ENCODE assay signal across 8 cellular contexts in the genomic region with DNA sequence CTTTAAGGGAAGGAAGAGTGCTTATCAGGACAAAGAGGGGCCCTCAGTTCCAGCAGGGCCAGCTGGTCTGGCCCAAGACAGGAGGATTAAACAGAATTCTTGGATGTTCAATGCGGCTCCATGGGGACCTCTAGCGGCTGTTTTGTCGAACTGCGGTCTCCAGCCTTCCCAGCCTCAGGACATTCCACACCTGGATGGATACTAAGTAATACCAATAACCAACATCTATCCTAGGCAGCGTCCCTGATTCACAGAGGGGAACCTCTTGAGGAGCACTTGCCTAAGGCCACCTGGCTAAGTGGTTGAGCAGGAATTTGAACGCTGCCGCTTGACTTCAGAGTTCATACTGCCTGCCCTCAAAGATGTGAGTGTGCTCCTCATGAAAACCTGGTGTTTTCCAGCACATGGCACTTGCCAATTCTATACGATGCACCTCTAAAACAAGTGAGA. TPM values are rescaled to one million over a fixed set of nuclear protein-coding genes. Genes with fewer than 3 reads are reported as not detected.
DNase-seq lines count a peak whose midpoint lies in the region; ATAC-seq and TF ChIP-seq lines count a peak whose summit lies in the region.

No MANE protein-coding gene starts in this region.

- no peak overlapping the region for H3K4me3 Mint-ChIP-seq in activated T-cell treated with anti-CD3 and anti-CD28 coated beads, Interleukin-2, amount 50 U/mL, for 24 hours
- H3K4me3 Mint-ChIP-seq in natural killer cell = no peak overlapping the region

- H3K27me3 Mint-ChIP-seq in activated T-cell treated with anti-CD3 and anti-CD28 coated beads, Interleukin-2, amount 50 U/mL, for 24 hours = no peaks in the 10 kb centered on the region
- no peaks in the 10 kb centered on the region for H3K27me3 Mint-ChIP-seq in natural killer cell (ENCODE audit: low read depth in 2 of 2)

- H3K9ac ChIP-seq in fibroblast of lung (ENCODE audit: insufficient read depth, low read length) = no peak overlapping the region

- TF ChIP-seq RAD21 in Ishikawa (IDR thresholded peaks at IDR 0.05; ENCODE audit: low read depth) = peak; percentile 78

- DNase-seq in activated gamma-delta T cell treated with Interleukin-2 at 50 U/mL for 16 hours = peak; percentile 55
- no peak for DNase-seq in activated gamma-delta T cell (lab: John Stamatoyannopoulos, UW)
- peak; percentile 62 for DNase-seq in OCI-M2 (lab: John Stamatoyannopoulos, UW; ENCODE audit: unreplicated experiment)
- peak; percentile 79 for DNase-seq in activated T-cell treated with anti-CD3 and anti-CD28 coated beads, Interleukin-2, amount 50 U/mL, for 24 hours
- peak; percentile 18 to 57 for DNase-seq in fibroblast of lung (ENCODE audit: low read depth in 2 of 2)
- peak; percentile 65 for DNase-seq in natural killer cell
- DNase-seq in tibial artery = peak in 1 of 2 donors; percentile 38

- peaks cover 5% of the 10 kb centered on the region for H3K4me1 Mint-ChIP-seq in activated T-cell treated with anti-CD3 and anti-CD28 coated beads, Interleukin-2, amount 50 U/mL, for 24 hours (ENCODE audit: low read depth)
- no peaks in the 10 kb centered on the region for H3K4me1 Mint-ChIP-seq in natural killer cell

- H3K4me3 ChIP-seq in fibroblast of lung (replicated peaks in 1 of 4; ENCODE audit: control extremely low read depth in 1 of 4, insufficient read depth in 1 of 4, low read depth in 3 of 4, low read length in 4 of 4) (no peak overlapping the region), tibial artery (no peak overlapping the region)

- no peaks in the 10 kb centered on the region for H3K36me3 Mint-ChIP-seq in activated T-cell treated with anti-CD3 and anti-CD28 coated beads, Interleukin-2, amount 50 U/mL, for 24 hours (ENCODE audit: low read depth)
- H3K36me3 Mint-ChIP-seq in natural killer cell = no peaks in the 10 kb centered on the region

- no peaks in the 10 kb centered on the region for H3K36me3 ChIP-seq in fibroblast of lung (ENCODE audit: control insufficient read depth, insufficient read depth, low read length)
- H3K36me3 ChIP-seq in tibial artery = no peaks in the 10 kb centered on the region

- H3K9me3 ChIP-seq in fibroblast of lung (ENCODE audit: control insufficient read depth, insufficient read depth, low read depth, low read length) = no peaks in the 10 kb centered on the region
- no peaks in the 10 kb centered on the region for H3K9me3 ChIP-seq in tibial artery

- H3K27ac ChIP-seq in fibroblast of lung (ENCODE audit: insufficient read depth, low read length) (no peak overlapping the region), tibial artery (no peak overlapping the region)

- H3K27me3 ChIP-seq in fibroblast of lung (ENCODE audit: control insufficient read depth, insufficient read depth, low read length) (no peaks in the 10 kb centered on the region), tibial artery (no peaks in the 10 kb centered on the region)

- TF ChIP-seq CTCF in fibroblast of lung (conservative IDR thresholded peaks at IDR 0.05 in 1 of 2, IDR thresholded peaks at IDR 0.05 in 1 of 2; ENCODE audit: low read depth in 1 of 2, low read length in 2 of 2) = peak; percentile 88 to 95
- TF ChIP-seq CTCF in natural killer cell (IDR thresholded peaks at IDR 0.05) = peak; percentile 91
- TF ChIP-seq CTCF in tibial artery (IDR thresholded peaks at IDR 0.05) = peak; percentile 75 to 87

- H2AFZ ChIP-seq in fibroblast of lung (ENCODE audit: low read length) = no peak overlapping the region

- H3K79me2 ChIP-seq in fibroblast of lung (ENCODE audit: control insufficient read depth, insufficient read depth, low read length) = no peaks in the 10 kb centered on the region

- no peaks in the 10 kb centered on the region for H3K9me3 Mint-ChIP-seq in activated T-cell treated with anti-CD3 and anti-CD28 coated beads, Interleukin-2, amount 50 U/mL, for 24 hours
- H3K9me3 Mint-ChIP-seq in natural killer cell = no peaks in the 10 kb centered on the region

- no peak overlapping the region for H3K4me2 ChIP-seq in fibroblast of lung (ENCODE audit: extremely low read depth, insufficient read depth, low read length)

- intact Hi-C loops in natural killer cell (cut with micrococcal nuclease) (loop anchor here (1.0 to 5.0 kb wide), 4 partner anchors 133 to 467 kb away; partner anchors contain the start of gene POU2F1), tibial artery (cut with DNase I; ENCODE audit: low total_unique reads) (loop anchor here (5.0 to 10.0 kb wide), 2 partner anchors 89 to 267 kb away; no protein-coding TSS in a partner anchor)

- H3K4me1 ChIP-seq in fibroblast of lung (ENCODE audit: control insufficient read depth, extremely low read depth, insufficient read depth, low read length) (no peaks in the 10 kb centered on the region), tibial artery (peaks cover 0 to 3% (median 0%) of the 10 kb centered on the region in 4 donors)

- H4K20me1 ChIP-seq in fibroblast of lung (ENCODE audit: control insufficient read depth, extremely low read depth, insufficient read depth, low read length) = no peaks in the 10 kb centered on the region

- no peak overlapping the region for H3K27ac Mint-ChIP-seq in activated T-cell treated with anti-CD3 and anti-CD28 coated beads, Interleukin-2, amount 50 U/mL, for 24 hours
- H3K27ac Mint-ChIP-seq in natural killer cell = peak overlapping the region in 1 of 2 donors; percentile 22

- no peak for TF ChIP-seq EP300 in Ishikawa (IDR thresholded peaks at IDR 0.05; ENCODE audit: borderline replicate concordance)

- ATAC-seq in natural killer cell = peak; percentile 87 to 99 (median 96)

TF ChIP-seq in Ishikawa, 13 proteins besides CTCF, POLR2A, EP300 and RAD21:
- TF ChIP-seq TEAD4 (IDR thresholded peaks at IDR 0.05) (peak; percentile 18; the same call in 1 of the 2 replicates), CREB1 (IDR thresholded peaks at IDR 0.05; ENCODE audit: low read depth) (no peak)

RNA-seq across cellular contexts. Expression of gene CD247, which starts 15.5 kb away (rescaled TPM):
- not detected in 2 replicates for total RNA-seq in fibroblast of lung
- polyA plus RNA-seq in fibroblast of lung = not detected in 2 replicates
- not detected in 2 replicates for polyA plus RNA-seq in fibroblast of lung (2012)
- not detected in 2 replicates for polyA minus RNA-seq in fibroblast of lung (ENCODE audit: low replicate concordance)
- 1,000 to 10,000 TPM; 1,027 to 1,374 (median 1,309) TPM for total RNA-seq in natural killer cell

RNA-seq across cellular contexts. Expression of gene CREG1, which starts 19.7 kb away (rescaled TPM):
- 58.5 and 108 TPM in 2 replicates for total RNA-seq in fibroblast of lung
- polyA plus RNA-seq in fibroblast of lung = 29.4 and 75.5 TPM in 2 replicates
- 15.3 and 34.9 TPM in 2 replicates for polyA plus RNA-seq in fibroblast of lung (2012)
- polyA minus RNA-seq in fibroblast of lung (ENCODE audit: low replicate concordance) = 2.2 and 2.6 TPM in 2 replicates
- total RNA-seq in natural killer cell = 10 to 100 TPM in 1 of 3 donors, 1 to 10 TPM in 2; 6.7 to 15.8 (median 8.9) TPM

Comparison
In these comparisons a context has a peak if more than half of its experiments do, and no peak if none do; other contexts are left out.
1. RNA of gene CD247, which starts 15.5 kb away (total RNA-seq): 1,027 to 1,374 TPM in natural killer cell; not detected in fibroblast of lung; every median in the first group is over 1,000 times any median in the second.
2. Peak in every context shown above with its lines, with median percentiles within 50 percentile points of each other: CTCF ChIP-seq.